In the genomic region with DNA sequence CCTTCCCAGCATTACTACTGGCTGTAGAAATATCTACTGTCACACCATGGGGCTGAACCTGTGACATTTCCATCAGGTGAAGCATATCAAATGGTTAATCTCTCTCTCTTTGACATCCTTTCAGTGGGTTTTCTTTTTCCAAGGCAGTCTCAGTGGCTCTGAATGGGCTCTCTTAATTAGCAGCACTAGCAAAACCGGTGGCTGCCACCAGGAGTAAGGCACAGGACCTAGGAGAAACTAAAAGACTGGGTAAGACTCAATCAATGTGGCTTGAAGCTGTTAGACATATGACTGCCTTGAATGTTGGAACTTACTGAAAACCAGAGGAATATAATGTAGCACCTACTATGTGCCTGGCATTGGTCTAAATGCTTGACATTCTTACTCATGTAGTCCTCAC, we compare ENCODE assay signal across 18 cellular contexts.
DNase-seq lines count a peak whose midpoint lies in the region; ATAC-seq and TF ChIP-seq lines count a peak whose summit lies in the region.
"Had no signal": no experiment of that assay in that cellular context is flagged by ENCODE, and none has a peak within 500 bp of the region (broad histone marks: within the 10 kb centered on the region; RNA-seq: fewer than 3 reads in every experiment).

No MANE protein-coding gene starts in this region.

- H3K9ac ChIP-seq in endodermal cell (ENCODE audit: extremely low read depth, low read length, poor library complexity, severe bottlenecking) = no peak overlapping the region
- H3K9ac ChIP-seq: BLaER1 had no signal

- H3K4me3 ChIP-seq in endodermal cell (ENCODE audit: low read length) (no peak overlapping the region), adrenal gland (no peak overlapping the region), WERI-Rb-1 (ENCODE audit: low read depth, low read length) (no peak overlapping the region)
- H3K4me3 ChIP-seq: BLaER1 had no signal

- no peak overlapping the region for H3K4me3 Mint-ChIP-seq in stimulated activated naive CD8-positive, alpha-beta T cell treated with anti-CD3 and anti-CD28 coated beads, Interleukin-15, amount 100 ng/mL, for 72 hours
- no peak overlapping the region for H3K4me3 Mint-ChIP-seq in endodermal cell
- H3K4me3 Mint-ChIP-seq: CD8-positive, alpha-beta memory T cell; HFFc6 had no signal

- WGBS in endodermal cell (ENCODE audit: insufficient coverage in 1 of 2, insufficient read length in 1 of 2), 2 experiments = 56 to 74% methylated on average over 1 of the region's 1 CpG
- WGBS in adrenal gland, 4 donors = 55 to 73% (median 56%) methylated on average over 1 of the region's 1 CpG

- H3K36me3 ChIP-seq in endodermal cell (ENCODE audit: control insufficient read depth, insufficient read depth, low read length) = no peaks in the 10 kb centered on the region
- H3K36me3 ChIP-seq in adrenal gland (replicated peaks in 1 of 2) = no peaks in the 10 kb centered on the region
- no peaks in the 10 kb centered on the region for H3K36me3 ChIP-seq in WERI-Rb-1
- H3K36me3 ChIP-seq: BLaER1 had no signal

- in situ Hi-C loops in ACHN (cut with HindIII; ENCODE audit: low pct_ligation_motif_present, low pct_unique_long_range_greater_than_20kb, low sequenced_read_pairs) = no loop called here

- TF ChIP-seq POLR2A in adrenal gland (IDR thresholded peaks at IDR 0.05) = no peak

- TF ChIP-seq CTCF in endodermal cell (conservative IDR thresholded peaks at IDR 0.05) (peak; percentile 61), adrenal gland (IDR thresholded peaks at IDR 0.05) (no peak), WERI-Rb-1 (IDR thresholded peaks at IDR 0.05; ENCODE audit: low read depth, low read length) (no peak)

- H3K27ac ChIP-seq in endodermal cell (ENCODE audit: low read depth, low read length) (no peak overlapping the region), adrenal gland (no peak overlapping the region), WERI-Rb-1 (no peak overlapping the region)
- H3K27ac ChIP-seq: 22Rv1, BLaER1, HL-60 had no signal

- no peaks in the 10 kb centered on the region for H3K36me3 Mint-ChIP-seq in endodermal cell (ENCODE audit: low read depth)
- H3K36me3 Mint-ChIP-seq: CD8-positive, alpha-beta memory T cell had no signal

- intact Hi-C loops in adrenal gland (cut with DNase I) = no loop called here

- no peaks in the 10 kb centered on the region for H3K27me3 Mint-ChIP-seq in stimulated activated naive CD8-positive, alpha-beta T cell treated with anti-CD3 and anti-CD28 coated beads, Interleukin-15, amount 100 ng/mL, for 72 hours
- H3K27me3 Mint-ChIP-seq in endodermal cell (ENCODE audit: insufficient read depth) = no peaks in the 10 kb centered on the region
- H3K27me3 Mint-ChIP-seq: CD8-positive, alpha-beta memory T cell had no signal

- H3K4me1 ChIP-seq in endodermal cell (ENCODE audit: control insufficient read depth, insufficient read depth, low read length) (no peaks in the 10 kb centered on the region), adrenal gland (replicated peaks in 1 of 2) (no peaks in the 10 kb centered on the region)
- H3K4me1 ChIP-seq: Caco-2 had no signal

- no peak for DNase-seq in stimulated activated naive CD8-positive, alpha-beta T cell treated with anti-CD3 and anti-CD28 coated beads, Interleukin-15, amount 100 ng/mL, for 72 hours
- DNase-seq in stimulated activated naive CD8-positive, alpha-beta T cell treated with anti-CD3 and anti-CD28 coated beads, Interleukin-15, Interleukin-2, amounts not matched to agents 100 U/mL and 50 U/mL, for 24 hours = no peak
- DNase-seq in endodermal cell = no peak
- peak; percentile 37 for DNase-seq in iPS-NIHi11 (ENCODE audit: low spot score)
- DNase-seq in adrenal gland = no peak
- no peak for DNase-seq in ACHN
- no peak for DNase-seq in T-helper 2 cell
- DNase-seq in WERI-Rb-1 = no peak
- DNase-seq: AML-193; Caco-2; CD8-positive, alpha-beta memory T cell; DND-41; GDM1; HCEC 1CT; HFFc6 had no signal

- no peaks in the 10 kb centered on the region for H3K4me1 Mint-ChIP-seq in stimulated activated naive CD8-positive, alpha-beta T cell treated with anti-CD3 and anti-CD28 coated beads, Interleukin-15, amount 100 ng/mL, for 72 hours
- no peaks in the 10 kb centered on the region for H3K4me1 Mint-ChIP-seq in endodermal cell
- H3K4me1 Mint-ChIP-seq: CD8-positive, alpha-beta memory T cell had no signal

- peak; percentile 9 for ATAC-seq in stimulated activated naive CD8-positive, alpha-beta T cell treated with anti-CD3 and anti-CD28 coated beads, Interleukin-15, amount 100 ng/mL, for 72 hours
- ATAC-seq in stimulated activated naive CD8-positive, alpha-beta T cell treated with anti-CD3 and anti-CD28 coated beads, Interleukin-15, Interleukin-2, amounts not matched to agents 100 U/mL and 50 U/mL, for 24 hours = no peak

- H3K27ac Mint-ChIP-seq in stimulated activated naive CD8-positive, alpha-beta T cell treated with anti-CD3 and anti-CD28 coated beads, Interleukin-15, amount 100 ng/mL, for 72 hours = no peak overlapping the region
- H3K27ac Mint-ChIP-seq in endodermal cell = no peak overlapping the region
- H3K27ac Mint-ChIP-seq: CD8-positive, alpha-beta memory T cell; HFFc6 had no signal

- H3K9me3 Mint-ChIP-seq in stimulated activated naive CD8-positive, alpha-beta T cell treated with anti-CD3 and anti-CD28 coated beads, Interleukin-15, amount 100 ng/mL, for 72 hours = no peaks in the 10 kb centered on the region
- H3K9me3 Mint-ChIP-seq in endodermal cell = no peaks in the 10 kb centered on the region
- H3K9me3 Mint-ChIP-seq: HFFc6 had no signal

- no peaks in the 10 kb centered on the region for H3K9me3 ChIP-seq in endodermal cell (ENCODE audit: control insufficient read depth, low read length)
- H3K9me3 ChIP-seq in adrenal gland (replicated peaks in 1 of 3) = no peaks in the 10 kb centered on the region
- H3K9me3 ChIP-seq in WERI-Rb-1 (ENCODE audit: severe bottlenecking) = no peaks in the 10 kb centered on the region
- H3K9me3 ChIP-seq: BLaER1, Caco-2 had no signal

- H3K27me3 ChIP-seq in endodermal cell (ENCODE audit: control insufficient read depth, insufficient read depth, low read length, poor library complexity, severe bottlenecking) = no peaks in the 10 kb centered on the region
- H3K27me3 ChIP-seq in adrenal gland = no peaks in the 10 kb centered on the region
- H3K27me3 ChIP-seq in WERI-Rb-1 (ENCODE audit: insufficient read depth, low read depth, severe bottlenecking) = peaks cover 7% of the 10 kb centered on the region
- H3K27me3 ChIP-seq: BLaER1 had no signal
